ENCODE assay signal across 21 cellular contexts in genomic region chr3:44920081-44920480, GRCh38. TPM values are rescaled to one million over a fixed set of nuclear protein-coding genes. Genes with fewer than 3 reads are reported as not detected.
"Had no signal": no experiment of that assay in that cellular context is flagged by ENCODE, and none has a peak within 500 bp of the region (broad histone marks: within the 10 kb centered on the region; RNA-seq: fewer than 3 reads in every experiment).

No MANE protein-coding gene starts in this region.

- H3K4me3 Mint-ChIP-seq: activated CD4-positive, alpha-beta memory T cell treated with anti-CD3 and anti-CD28 coated beads, Interleukin-2, amount 10 ng/mL, durations not matched to agents 7 days and 5 days; activated naive CD8-positive, alpha-beta T cell treated with anti-CD3 and anti-CD28 coated beads for 36 hours; activated T-helper 1 cell treated with anti-CD3 and anti-CD28 coated beads, Interleukin-12 subunit alpha, Interleukin-12 subunit beta, Interleukin-2, Interleukin-4 antibody, amounts not matched to agents 30 ng/mL and 10 ng/mL and 1 ng/mL, durations not matched to agents 14 hours and 24 hours and 36 hours; naive thymus-derived CD8-positive, alpha-beta T cell; neural progenitor cell; T-helper 1 cell treated with Interleukin-12 subunit alpha and Interleukin-12 subunit beta and Interleukin-4 antibody, amounts not matched to agents 30 μg/mL and 1 μg/mL, for 36 hours had no signal

- DNase-seq: activated CD4-positive, alpha-beta memory T cell treated with anti-CD3 and anti-CD28 coated beads, Interleukin-2, amount 10 ng/mL, durations not matched to agents 7 days and 5 days; activated CD4-positive, alpha-beta T cell treated with anti-CD3 and anti-CD28 coated beads for 4 hours; activated CD4-positive, CD25-positive, alpha-beta regulatory T cell; activated naive CD8-positive, alpha-beta T cell treated with anti-CD3 and anti-CD28 coated beads for 36 hours; cortex of kidney; foreskin keratinocyte; left ventricle myocardium inferior; naive thymus-derived CD8-positive, alpha-beta T cell; stimulated activated CD4-positive, alpha-beta T cell treated with anti-CD3 and anti-CD28 coated beads, Interleukin-4, amount 100 ng/mL, for 24 hours; stimulated activated naive CD8-positive, alpha-beta T cell treated with anti-CD3 and anti-CD28 coated beads, Interleukin-15, Interleukin-2, amounts not matched to agents 100 U/mL and 50 U/mL, for 24 hours had no signal

- H3K4me3 ChIP-seq: breast epithelium, left ventricle myocardium inferior, neural progenitor cell, tibial nerve had no signal

- H3K36me3 Mint-ChIP-seq: activated naive CD8-positive, alpha-beta T cell treated with anti-CD3 and anti-CD28 coated beads for 36 hours had no signal

- H3K4me1 Mint-ChIP-seq: activated CD4-positive, alpha-beta memory T cell treated with anti-CD3 and anti-CD28 coated beads, Interleukin-2, amount 10 ng/mL, durations not matched to agents 7 days and 5 days; activated naive CD8-positive, alpha-beta T cell treated with anti-CD3 and anti-CD28 coated beads for 36 hours; naive thymus-derived CD8-positive, alpha-beta T cell; neural progenitor cell had no signal

- H3K9me3 Mint-ChIP-seq: activated CD4-positive, alpha-beta memory T cell treated with anti-CD3 and anti-CD28 coated beads, Interleukin-2, amount 10 ng/mL, durations not matched to agents 7 days and 5 days; activated naive CD8-positive, alpha-beta T cell treated with anti-CD3 and anti-CD28 coated beads for 36 hours; activated T-helper 1 cell treated with anti-CD3 and anti-CD28 coated beads, Interleukin-12 subunit alpha, Interleukin-12 subunit beta, Interleukin-2, Interleukin-4 antibody, amounts not matched to agents 30 ng/mL and 10 ng/mL and 1 ng/mL, durations not matched to agents 14 hours and 24 hours and 36 hours; naive thymus-derived CD8-positive, alpha-beta T cell; neural progenitor cell; T-helper 1 cell treated with Interleukin-12 subunit alpha and Interleukin-12 subunit beta and Interleukin-4 antibody, amounts not matched to agents 30 μg/mL and 1 μg/mL, for 36 hours had no signal

- H3K27ac Mint-ChIP-seq: activated CD4-positive, alpha-beta memory T cell treated with anti-CD3 and anti-CD28 coated beads, Interleukin-2, amount 10 ng/mL, durations not matched to agents 7 days and 5 days; activated naive CD8-positive, alpha-beta T cell treated with anti-CD3 and anti-CD28 coated beads for 36 hours; activated T-helper 1 cell treated with anti-CD3 and anti-CD28 coated beads, Interleukin-12 subunit alpha, Interleukin-12 subunit beta, Interleukin-2, Interleukin-4 antibody, amounts not matched to agents 30 ng/mL and 10 ng/mL and 1 ng/mL, durations not matched to agents 14 hours and 24 hours and 36 hours; naive thymus-derived CD8-positive, alpha-beta T cell; neural progenitor cell; progenitor cell of endocrine pancreas; T-helper 1 cell treated with Interleukin-12 subunit alpha and Interleukin-12 subunit beta and Interleukin-4 antibody, amounts not matched to agents 30 μg/mL and 1 μg/mL, for 36 hours had no signal

- H3K27me3 Mint-ChIP-seq: activated CD4-positive, alpha-beta memory T cell treated with anti-CD3 and anti-CD28 coated beads, Interleukin-2, amount 10 ng/mL, durations not matched to agents 7 days and 5 days; activated naive CD8-positive, alpha-beta T cell treated with anti-CD3 and anti-CD28 coated beads for 36 hours; naive thymus-derived CD8-positive, alpha-beta T cell; progenitor cell of endocrine pancreas had no signal

- ATAC-seq: foreskin keratinocyte; naive thymus-derived CD8-positive, alpha-beta T cell; stimulated activated naive CD8-positive, alpha-beta T cell treated with anti-CD3 and anti-CD28 coated beads, Interleukin-15, Interleukin-2, amounts not matched to agents 100 U/mL and 50 U/mL, for 24 hours had no signal

RNA-seq across cellular contexts. Expression of gene TGM4, which starts 45.7 kb away (rescaled TPM):
- total RNA-seq: activated CD4-positive, alpha-beta memory T cell treated with anti-CD3 and anti-CD28 coated beads, Interleukin-2, amount 10 ng/mL, durations not matched to agents 7 days and 5 days; activated naive CD8-positive, alpha-beta T cell treated with anti-CD3 and anti-CD28 coated beads for 36 hours; activated T-helper 1 cell treated with anti-CD3 and anti-CD28 coated beads, Interleukin-12 subunit alpha, Interleukin-12 subunit beta, Interleukin-2, Interleukin-4 antibody, amounts not matched to agents 30 ng/mL and 10 ng/mL and 1 ng/mL, durations not matched to agents 14 hours and 24 hours and 36 hours; epithelial cell of proximal tubule; left ventricle myocardium inferior; lung microvascular endothelial cell; naive thymus-derived CD8-positive, alpha-beta T cell; omental fat pad; progenitor cell of endocrine pancreas; subcutaneous adipose tissue; tibial nerve; urinary bladder had no signal
- polyA plus RNA-seq: urinary bladder had no signal
